ENCODE assay signal across 8 cellular contexts in the genomic region with DNA sequence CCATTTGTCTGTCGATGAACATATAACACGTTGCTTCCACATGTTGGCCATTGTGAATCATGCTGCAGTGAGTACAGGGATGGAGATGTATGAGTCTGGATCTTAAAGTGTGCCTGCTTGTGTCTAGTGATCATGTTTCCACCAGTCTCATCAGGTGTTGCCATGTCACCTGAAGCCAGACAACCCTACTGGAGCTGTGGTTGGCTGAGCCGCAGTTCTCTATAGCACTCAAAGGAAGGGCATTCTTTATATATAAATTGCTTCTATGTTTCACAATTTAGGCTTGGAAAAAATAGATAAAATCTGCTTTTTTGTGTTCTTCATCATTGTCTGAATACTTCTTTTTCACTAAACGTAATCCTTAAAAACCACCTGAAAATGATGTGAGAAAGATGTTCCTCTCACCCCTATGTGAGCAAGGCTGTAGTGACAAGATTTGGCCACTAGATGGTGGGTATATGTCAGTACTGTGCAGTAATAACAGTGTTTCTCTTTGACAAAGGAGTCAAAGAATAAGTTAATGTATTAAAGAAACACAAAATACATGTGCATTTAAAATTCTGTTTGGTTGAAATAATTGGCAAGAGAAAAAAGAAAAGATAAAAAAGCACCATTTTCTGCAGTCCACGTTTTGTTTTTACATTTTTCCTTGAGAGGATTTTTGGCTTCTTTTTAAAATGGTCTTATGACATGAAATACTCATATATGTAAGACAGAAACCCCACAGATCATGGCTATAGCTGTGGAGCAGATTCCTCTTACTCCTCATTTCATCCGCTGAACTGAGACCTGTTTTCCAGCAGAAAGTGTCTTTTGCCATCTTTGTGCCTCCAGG.
DNase-seq lines count a peak whose midpoint lies in the region; ATAC-seq and TF ChIP-seq lines count a peak whose summit lies in the region.

No MANE protein-coding gene starts in this region.

- TF ChIP-seq CTCF in fibroblast of pulmonary artery (IDR thresholded peaks at IDR 0.05; ENCODE audit: low read length, missing control alignments) = peak; percentile 99
- peak; percentile 41 to 66 (median 62) for TF ChIP-seq CTCF in ovary (IDR thresholded peaks at IDR 0.05)
- peak; percentile 32 to 56 (median 46) for TF ChIP-seq CTCF in uterus (IDR thresholded peaks at IDR 0.05)

- H3K9me3 ChIP-seq in ovary (no peaks in the 10 kb centered on the region), uterus (no peaks in the 10 kb centered on the region)

- TF ChIP-seq POLR2A in ovary (IDR thresholded peaks at IDR 0.05) (no peak), uterus (IDR thresholded peaks at IDR 0.05) (no peak)

- H3K27me3 ChIP-seq in ovary = no peaks in the 10 kb centered on the region
- no peaks in the 10 kb centered on the region for H3K27me3 ChIP-seq in uterus

- no peak overlapping the region for H3K4me3 ChIP-seq in fibroblast of pulmonary artery (replicated peaks; ENCODE audit: low read depth, low read length)
- no peak overlapping the region for H3K4me3 ChIP-seq in ovary
- no peak overlapping the region for H3K4me3 ChIP-seq in uterus

- TF ChIP-seq EP300 in ovary (IDR thresholded peaks at IDR 0.05) = no peak

- H3K36me3 ChIP-seq in ovary = no peaks in the 10 kb centered on the region
- no peaks in the 10 kb centered on the region for H3K36me3 ChIP-seq in uterus

- 59 to 64% (median 63%) methylated on average over 6 of the region's 6 CpGs for WGBS in ovary, 3 donors

- no peaks in the 10 kb centered on the region for H3K4me1 ChIP-seq in ovary (ENCODE audit: insufficient read depth)
- H3K4me1 ChIP-seq in uterus = no peaks in the 10 kb centered on the region

- peak; percentile 28 for DNase-seq in COLO668 (lab: John Stamatoyannopoulos, UW; ENCODE audit: unreplicated experiment)
- peak; percentile 17 for DNase-seq in NOMO-1 treated with dmso at 0.1 percent for 144 hours (lab: John Stamatoyannopoulos, UW; ENCODE audit: unreplicated experiment)
- DNase-seq in activated T-cell treated with anti-CD3 and anti-CD28 coated beads for 4 hours = peak; percentile 68
- peak; percentile 83 for DNase-seq in fibroblast of pulmonary artery (ENCODE audit: low read depth)
- peak in 2 of 5 donors; percentile 21 to 51 for DNase-seq in ovary
- DNase-seq in uterus = no peak

- intact Hi-C loops in ovary (cut with DNase I) = no loop called here
- intact Hi-C loops in uterus (cut with DNase I; ENCODE audit: low total_unique reads) = no loop called here

- ATAC-seq in GM19043 (IDR thresholded peaks at IDR 0.05; ENCODE audit: low read depth, unreplicated experiment) (peak; percentile 94), HG03342 (IDR thresholded peaks at IDR 0.05; ENCODE audit: unreplicated experiment) (peak; percentile 96)

- H3K27ac ChIP-seq in ovary (no peak overlapping the region), uterus (no peak overlapping the region)

Comparison
In these comparisons a context has a peak if more than half of its experiments do, and no peak if none do; other contexts are left out.
1. DNase-seq: peak in COLO668 (single experiment), NOMO-1 treated with dmso at 0.1 percent for 144 hours (single experiment), activated T-cell treated with anti-CD3 and anti-CD28 coated beads for 4 hours (single experiment) and fibroblast of pulmonary artery (single experiment); none in uterus (0 of 2).
2. CTCF ChIP-seq: peak in every context shown above with its lines; median percentile 99 in fibroblast of pulmonary artery; 62 in ovary; 46 in uterus.